Comparison of ENCODE assay signal across 8 cellular contexts in genomic region chr12:57887631-57888406, GRCh38. TPM values are rescaled to one million over a fixed set of nuclear protein-coding genes. Genes with fewer than 3 reads are reported as not detected.
DNase-seq lines count a peak whose midpoint lies in the region; TF ChIP-seq lines count a peak whose summit lies in the region.

No MANE protein-coding gene starts in this region.

- no peaks in the 10 kb centered on the region for H3K9me3 ChIP-seq in adrenal gland (replicated peaks in 1 of 3)
- no peaks in the 10 kb centered on the region for H3K9me3 ChIP-seq in tibial artery

- H3K27ac ChIP-seq in adrenal gland: peak overlapping the region in 3 of 5 donors; percentile 40 to 97 (median 84)
- H3K27ac ChIP-seq in tibial artery: peak overlapping the region; percentile 96 to 97

- TF ChIP-seq CTCF in adrenal gland (IDR thresholded peaks at IDR 0.05) (no peak), tibial artery (IDR thresholded peaks at IDR 0.05) (no peak)

- H3K4me1 ChIP-seq in adrenal gland (replicated peaks in 1 of 2) (peaks cover 20 to 55% of the 10 kb centered on the region in 2 donors), tibial artery (peaks cover 9 to 68% (median 59%) of the 10 kb centered on the region in 4 donors)

- no peak for TF ChIP-seq POLR2A in adrenal gland (IDR thresholded peaks at IDR 0.05)

- no peaks in the 10 kb centered on the region for H3K27me3 ChIP-seq in adrenal gland
- no peaks in the 10 kb centered on the region for H3K27me3 ChIP-seq in tibial artery

- H3K36me3 ChIP-seq in adrenal gland (replicated peaks in 1 of 2): no peaks in the 10 kb centered on the region
- H3K36me3 ChIP-seq in tibial artery: no peaks in the 10 kb centered on the region

- DNase-seq in NCI-H2081 (lab: John Stamatoyannopoulos, UW): peak; percentile 67 to 83
- no peak for DNase-seq in NCI-H2081 treated with DMSO at 0.1 percent for 48 hours (lab: John Stamatoyannopoulos, UW)
- DNase-seq in adrenal gland: peak in 1 of 7 donors; percentile 44
- DNase-seq in islet precursor cell: peak; percentile 78
- peak; percentile 70 to 92 for DNase-seq in tibial artery
- DNase-seq in GF-D8 (lab: John Stamatoyannopoulos, UW): no peak
- DNase-seq in stimulated activated CD4-positive, alpha-beta T cell treated with anti-CD3 and anti-CD28 coated beads, Interleukin-2, amount 100 ng/mL, for 48 hours: no peak
- no peak for DNase-seq in SKM-1 (lab: John Stamatoyannopoulos, UW; ENCODE audit: unreplicated experiment)

- intact Hi-C loops in adrenal gland (cut with DNase I) (loop anchor here in 1 of 2 donors (5.0 kb wide), 1 partner anchor 36 kb away; no protein-coding TSS in a partner anchor), tibial artery (cut with DNase I; ENCODE audit: low total_unique reads) (no loop called here)

- H3K4me3 ChIP-seq in adrenal gland (no peak overlapping the region), tibial artery (peak overlapping the region; percentile 11 to 17)

- 43 to 47% (median 45%) methylated on average over 9 to 10 of the region's 10 CpGs for WGBS in adrenal gland, 4 donors

RNA-seq across cellular contexts. Expression of gene CTDSP2, which starts 41.3 kb away (rescaled TPM):
- 100 to 1,000 TPM in 7 of 8 donors, 10 to 100 TPM in 1; 94.7 to 275 (median 252) TPM for total RNA-seq in adrenal gland
- 10 to 100 TPM; 42.9 to 89.6 (median 51.3) TPM for polyA plus RNA-seq in adrenal gland

RNA-seq across cellular contexts. Expression of gene ATP23, which starts 53.5 kb away (rescaled TPM):
- 10 to 100 TPM in 3 of 8 donors, 1 to 10 TPM in 5; 4.2 to 20.0 (median 6.7) TPM for total RNA-seq in adrenal gland
- 10 to 100 TPM in 1 of 3 donors, 1 to 10 TPM in 2; 6.6 to 12.1 (median 8.4) TPM for polyA plus RNA-seq in adrenal gland

Comparison
In these comparisons a context has a peak if more than half of its experiments do, and no peak if none do; other contexts are left out.
1. DNase-seq: peak in NCI-H2081 (2 of 2), islet precursor cell (single experiment) and tibial artery (2 of 2); none in NCI-H2081 treated with DMSO at 0.1 percent for 48 hours (single experiment), GF-D8 (single experiment), stimulated activated CD4-positive, alpha-beta T cell treated with anti-CD3 and anti-CD28 coated beads, Interleukin-2, amount 100 ng/mL, for 48 hours (0 of 2) and SKM-1 (single experiment).
2. H3K4me3 ChIP-seq: peak in tibial artery (2 of 2); none in adrenal gland (0 of 4).